In genomic region chr14:30980106-30980704, GRCh38 we compare ENCODE assay signal across 8 cellular contexts. TPM values are rescaled to one million over a fixed set of nuclear protein-coding genes. Genes with fewer than 3 reads are reported as not detected.
A peak's percentile ranks its signal among the peaks of the same experiment; 100 is the strongest.
DNase-seq lines count a peak whose midpoint lies in the region; ATAC-seq and TF ChIP-seq lines count a peak whose summit lies in the region.
"Not testable (repeated sequence)": the region's sequence is repeated elsewhere in the genome, so short reads cannot be mapped to it uniquely, and the experiment has no call there.

No MANE protein-coding gene starts in this region.

- H3K9me3 Mint-ChIP-seq in activated naive CD4-positive, alpha-beta T cell treated with anti-CD3 and anti-CD28 coated beads, Interleukin-2, amount 10 ng/mL, durations not matched to agents 7 days and 5 days, result not testable (repeated sequence)

- not testable (repeated sequence) for H3K4me3 Mint-ChIP-seq in activated naive CD4-positive, alpha-beta T cell treated with anti-CD3 and anti-CD28 coated beads, Interleukin-2, amount 10 ng/mL, durations not matched to agents 7 days and 5 days

- CTCF ChIA-PET in activated naive CD4-positive, alpha-beta T cell treated with anti-CD3 and anti-CD28 coated beads, Interleukin-2, amount 10 ng/mL, durations not matched to agents 7 days and 5 days (lab: Charles Lee), result interaction anchor here (0.9 to 2.3 kb wide), 8 partner anchors 18 to 478 kb away, joined by 3 to 13 read pairs (median 4); partner anchors contain the start of gene HECTD1

- peak; percentile 80 for ATAC-seq in mucosa of descending colon

- intact Hi-C loops in mucosa of descending colon (cut with DNase I, micrococcal nuclease), result loop anchor here in 1 of 2 donors (10.0 kb wide), 1 partner anchor 105 kb away; no protein-coding TSS in a partner anchor

- not testable (repeated sequence) for H3K4me1 ChIP-seq in HAP-1; mucosa of descending colon (ENCODE audit: low read depth)

- not testable (repeated sequence) for H3K27ac Mint-ChIP-seq in activated naive CD4-positive, alpha-beta T cell treated with anti-CD3 and anti-CD28 coated beads, Interleukin-2, amount 10 ng/mL, durations not matched to agents 7 days and 5 days

- not testable (repeated sequence) for TF ChIP-seq CTCF in mucosa of descending colon (IDR thresholded peaks at IDR 0.05)

- H3K27me3 ChIP-seq in HAP-1 (ENCODE audit: low read depth), result not testable (repeated sequence)

- H3K4me1 Mint-ChIP-seq in activated naive CD4-positive, alpha-beta T cell treated with anti-CD3 and anti-CD28 coated beads, Interleukin-2, amount 10 ng/mL, durations not matched to agents 7 days and 5 days, result not testable (repeated sequence)

- not testable (repeated sequence) for H3K36me3 ChIP-seq in HAP-1 (replicated peaks); mucosa of descending colon (ENCODE audit: low read depth)

- in situ Hi-C loops in HAP-1 (cut with MboI; ENCODE audit: low sequenced_read_pairs), result loop anchor here (5.0 to 10.0 kb wide), 2 partner anchors 105 to 377 kb away; no protein-coding TSS in a partner anchor

- H3K4me3 ChIP-seq in HAP-1, mucosa of descending colon: not testable (repeated sequence)

- not testable (repeated sequence) for H3K27me3 Mint-ChIP-seq in activated naive CD4-positive, alpha-beta T cell treated with anti-CD3 and anti-CD28 coated beads, Interleukin-2, amount 10 ng/mL, durations not matched to agents 7 days and 5 days

- DNase-seq in DMS114 treated with DMSO at 0.1 percent for 48 hours (lab: John Stamatoyannopoulos, UW; ENCODE audit: unreplicated experiment) (peak; percentile 10), HAP-1 (ENCODE audit: low spot score in 2 of 2) (peak; percentile 58 to 72), NCI-H128 (lab: John Stamatoyannopoulos, UW; ENCODE audit: unreplicated experiment) (peak; percentile 2), SIG-M5 treated with dmso at 0.1 percent for 504 hours (lab: John Stamatoyannopoulos, UW; ENCODE audit: unreplicated experiment) (peak; percentile 8), fibroblast of peridontal ligament (ENCODE audit: extremely low read depth) (peak; percentile 89), mucosa of descending colon (peak in 1 of 3 donors; percentile 71)
- DNase-seq in activated naive CD4-positive, alpha-beta T cell treated with anti-CD3 and anti-CD28 coated beads, Interleukin-2, amount 10 ng/mL, durations not matched to agents 7 days and 5 days, result peak; percentile 47
- DNase-seq in stimulated activated naive CD4-positive, alpha-beta T cell (lab: John Stamatoyannopoulos, UW), result peak; percentile 4 to 60 (median 34)

- not testable (repeated sequence) for H3K9me3 ChIP-seq in HAP-1, mucosa of descending colon

- not testable (repeated sequence) for H3K36me3 Mint-ChIP-seq in activated naive CD4-positive, alpha-beta T cell treated with anti-CD3 and anti-CD28 coated beads, Interleukin-2, amount 10 ng/mL, durations not matched to agents 7 days and 5 days

RNA-seq across cellular contexts. Expression of gene AP4S1, which starts 45.2 kb away (rescaled TPM):
- 1 to 10 TPM; 3.0 to 9.9 (median 4.0) TPM for total RNA-seq in mucosa of descending colon

RNA-seq across cellular contexts. Expression of gene STRN3, which starts 46.0 kb away (rescaled TPM):
- total RNA-seq in mucosa of descending colon, result 10 to 100 TPM; 46.0 to 61.9 (median 46.3) TPM
